Comparison of ENCODE assay signal across 18 cellular contexts in genomic region chr11:70505761-70506657, GRCh38.
A peak's percentile ranks its signal among the peaks of the same experiment; 100 is the strongest.
DNase-seq lines count a peak whose midpoint lies in the region; ATAC-seq and TF ChIP-seq lines count a peak whose summit lies in the region.
"Had no signal": no experiment of that assay in that cellular context is flagged by ENCODE, and none has a peak within 500 bp of the region (broad histone marks: within the 10 kb centered on the region; RNA-seq: fewer than 3 reads in every experiment).

No MANE protein-coding gene starts in this region.

- H3K79me2 ChIP-seq in Karpas-422 (ENCODE audit: low read length) = no peaks in the 10 kb centered on the region

- DNase-seq in left ventricle myocardium inferior = peak; percentile 6
- DNase-seq in right atrium auricular region (ENCODE audit: low spot score) = no peak
- DNase-seq in nephron progenitor cell = no peak
- DNase-seq in aorta = peak; percentile 36 to 52
- no peak for DNase-seq in Karpas-422
- DNase-seq: NCI-H1048; NCI-H146; NCI-H2107; NCI-H345; NCI-H69; NK-92 treated with Interleukin-12 subunit alpha and Interleukin-12 subunit beta, amount 100 ng/mL, for 24 hours had no signal

- peaks cover 0 to 5% (median 0%) of the 10 kb centered on the region in 5 experiments for H3K9me3 Mint-ChIP-seq in brain
- peaks cover 4% of the 10 kb centered on the region for H3K9me3 Mint-ChIP-seq in nephron progenitor cell

- H3K9ac ChIP-seq in Karpas-422 (ENCODE audit: low read length) = no peak overlapping the region

- no peak overlapping the region for H3K27ac ChIP-seq in left ventricle myocardium inferior (replicated peaks)
- no peak overlapping the region for H3K27ac ChIP-seq in right atrium auricular region
- H3K27ac ChIP-seq in aorta (ENCODE audit: low read depth in 1 of 2, low read length in 2 of 2) = no peak overlapping the region
- H3K27ac ChIP-seq in Karpas-422 (ENCODE audit: low read length) = no peak overlapping the region
- H3K27ac ChIP-seq: HL-60 had no signal

- H3K4me3 Mint-ChIP-seq in brain (no peak overlapping the region), nephron progenitor cell (peak overlapping the region; percentile 34)
- H3K4me3 Mint-ChIP-seq: GM23338 had no signal

- H3K27me3 ChIP-seq in left ventricle myocardium inferior (ENCODE audit: low read depth) = peaks cover 39% of the 10 kb centered on the region
- H3K27me3 ChIP-seq in right atrium auricular region = no peaks in the 10 kb centered on the region
- H3K27me3 ChIP-seq in aorta (ENCODE audit: control insufficient read depth in 1 of 2, insufficient read depth in 2 of 2, low read length in 1 of 2) = no peaks in the 10 kb centered on the region
- no peaks in the 10 kb centered on the region for H3K27me3 ChIP-seq in Karpas-422 (ENCODE audit: low read length)

- H3K4me1 ChIP-seq in left ventricle myocardium inferior = peaks cover 9% of the 10 kb centered on the region
- no peaks in the 10 kb centered on the region for H3K4me1 ChIP-seq in right atrium auricular region
- no peaks in the 10 kb centered on the region for H3K4me1 ChIP-seq in aorta (ENCODE audit: control insufficient read depth in 1 of 2, insufficient read depth in 2 of 2, low read length in 2 of 2)
- H3K4me1 ChIP-seq in Karpas-422 (ENCODE audit: low read length) = no peaks in the 10 kb centered on the region

- intact Hi-C loops in left ventricle myocardium inferior (cut with micrococcal nuclease) = no loop called here
- intact Hi-C loops in aorta (cut with DNase I) = no loop called here

- H3K27me3 Mint-ChIP-seq in brain (no peaks in the 10 kb centered on the region), nephron progenitor cell (ENCODE audit: low read depth, poor library complexity) (peaks cover 4% of the 10 kb centered on the region)

- peaks cover 97% of the 10 kb centered on the region for H3K4me1 Mint-ChIP-seq in brain
- H3K4me1 Mint-ChIP-seq in nephron progenitor cell = peaks cover 43% of the 10 kb centered on the region

- no peak for ATAC-seq in aorta (ENCODE audit: low FRiP score)
- no peak for ATAC-seq in HG02981 (IDR thresholded peaks at IDR 0.05; ENCODE audit: unreplicated experiment)
- no peak for ATAC-seq in HG03378 (IDR thresholded peaks at IDR 0.05; ENCODE audit: unreplicated experiment)
- ATAC-seq: GM12878, GM23338, K562 had no signal

- H3K9me3 ChIP-seq in left ventricle myocardium inferior (replicated peaks) = peaks cover 4% of the 10 kb centered on the region
- no peaks in the 10 kb centered on the region for H3K9me3 ChIP-seq in right atrium auricular region
- peaks cover 3% of the 10 kb centered on the region for H3K9me3 ChIP-seq in aorta (ENCODE audit: control insufficient read depth, low read length)
- H3K9me3 ChIP-seq in Karpas-422 (ENCODE audit: low read length) = no peaks in the 10 kb centered on the region

- H3K36me3 ChIP-seq in left ventricle myocardium inferior (no peaks in the 10 kb centered on the region), right atrium auricular region (no peaks in the 10 kb centered on the region), aorta (ENCODE audit: control insufficient read depth in 1 of 2, insufficient read depth in 2 of 2, low read length in 1 of 2) (no peaks in the 10 kb centered on the region), Karpas-422 (ENCODE audit: insufficient read depth, low read length) (no peaks in the 10 kb centered on the region)

- TF ChIP-seq CTCF in left ventricle myocardium inferior (IDR thresholded peaks at IDR 0.05; ENCODE audit: borderline replicate concordance) = no peak
- TF ChIP-seq CTCF in right atrium auricular region (IDR thresholded peaks at IDR 0.05) = no peak
- no peak for TF ChIP-seq CTCF in brain (conservative IDR thresholded peaks at IDR 0.05)
- no peak for TF ChIP-seq CTCF in nephron progenitor cell (IDR thresholded peaks at IDR 0.05)

- no peaks in the 10 kb centered on the region for H4K20me1 ChIP-seq in Karpas-422 (ENCODE audit: insufficient read depth, low read depth, low read length)

- H3K9me2 ChIP-seq in Karpas-422 (replicated peaks; ENCODE audit: insufficient read depth, low read length) = no peaks in the 10 kb centered on the region

- no peak overlapping the region for H3K4me3 ChIP-seq in left ventricle myocardium inferior
- no peak overlapping the region for H3K4me3 ChIP-seq in right atrium auricular region
- no peak overlapping the region for H3K4me3 ChIP-seq in aorta (ENCODE audit: low read length in 2 of 2)
- no peak overlapping the region for H3K4me3 ChIP-seq in Karpas-422 (ENCODE audit: low read length)
- H3K4me3 ChIP-seq: GM12878, GM23338, K562 had no signal

- H3K36me3 Mint-ChIP-seq in brain = peaks cover 4% of the 10 kb centered on the region
- H3K36me3 Mint-ChIP-seq in nephron progenitor cell (ENCODE audit: low read depth) = no peaks in the 10 kb centered on the region

- H3K27ac Mint-ChIP-seq in brain = peak overlapping the region in 3 of 5 experiments; percentile 9 to 91 (median 70)
- H3K27ac Mint-ChIP-seq in nephron progenitor cell = no peak overlapping the region
- H3K27ac Mint-ChIP-seq: GM23338 had no signal

- WGBS in aorta, 2 donors = 78 to 83% methylated on average over 15 of the region's 15 CpGs

- H3K4me2 ChIP-seq in Karpas-422 (ENCODE audit: low read depth, low read length, poor library complexity, severe bottlenecking) = no peak overlapping the region
- H3K4me2 ChIP-seq: GM23338 had no signal

- no peak overlapping the region for H2AFZ ChIP-seq in Karpas-422 (ENCODE audit: low read length)
- H2AFZ ChIP-seq: GM23338 had no signal

Comparison
In these comparisons a context has a peak if more than half of its experiments do, and no peak if none do; other contexts are left out.
1. DNase-seq: peak in left ventricle myocardium inferior (single experiment) and aorta (2 of 2); none in right atrium auricular region (single experiment), nephron progenitor cell (single experiment) and Karpas-422 (single experiment).